ENCODE assay signal across 2 cellular contexts in the genomic region with DNA sequence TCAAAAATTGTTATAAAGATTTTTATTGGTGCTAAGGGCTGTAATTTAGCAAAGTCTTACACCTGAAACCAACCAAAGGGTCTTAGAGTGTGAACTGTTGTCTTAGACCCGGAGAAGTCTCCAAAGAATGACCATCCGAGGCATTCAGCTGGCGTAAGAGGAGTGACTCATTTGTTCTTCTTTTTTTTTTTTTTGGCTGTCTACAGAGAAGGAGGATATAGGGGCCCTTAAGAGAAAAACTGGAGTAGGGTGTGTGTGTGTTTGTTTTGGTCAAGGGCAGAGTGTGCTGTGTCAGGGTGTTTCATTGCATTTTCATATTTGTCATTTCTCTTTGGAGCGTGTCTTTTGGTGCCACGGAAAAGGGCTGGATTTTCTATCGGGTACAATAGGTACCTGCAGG.
TF ChIP-seq lines count a peak whose summit lies in the region.

No MANE protein-coding gene starts in this region.

TF ChIP-seq in A549, 52 proteins besides CTCF, POLR2A, EP300 and RAD21:
- TF ChIP-seq HDAC2 (IDR thresholded peaks at IDR 0.05) (no peak), CEBPB (IDR thresholded peaks at IDR 0.05) (no peak), RNF2 (IDR thresholded peaks at IDR 0.05; ENCODE audit: borderline replicate concordance, low read depth) (no peak), RARB (CRISPR knock-in tag; IDR thresholded peaks at IDR 0.05) (no peak), NR3C1 (IDR thresholded peaks at IDR 0.05) (no peak), KDM1A (IDR thresholded peaks at IDR 0.05; ENCODE audit: low read depth) (no peak), HEYL (CRISPR knock-in tag; IDR thresholded peaks at IDR 0.05) (no peak), EHMT2 (IDR thresholded peaks at IDR 0.05; ENCODE audit: low read depth) (no peak), GATA3 (IDR thresholded peaks at IDR 0.05; ENCODE audit: borderline replicate concordance) (no peak), ZC3H11A (IDR thresholded peaks at IDR 0.05) (no peak), SMC3 (IDR thresholded peaks at IDR 0.05) (no peak), ZSCAN20 (CRISPR knock-in tag; IDR thresholded peaks at IDR 0.05) (no peak), HOXA7 (CRISPR knock-in tag; IDR thresholded peaks at IDR 0.05) (no peak)
- TF ChIP-seq, protein P1, sequence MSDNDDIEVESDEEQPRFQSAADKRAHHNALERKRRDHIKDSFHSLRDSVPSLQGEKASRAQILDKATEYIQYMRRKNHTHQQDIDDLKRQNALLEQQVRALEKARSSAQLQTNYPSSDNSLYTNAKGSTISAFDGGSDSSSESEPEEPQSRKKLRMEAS (IDR thresholded peaks at IDR 0.05) = no peak
- TF ChIP-seq, protein P2, sequence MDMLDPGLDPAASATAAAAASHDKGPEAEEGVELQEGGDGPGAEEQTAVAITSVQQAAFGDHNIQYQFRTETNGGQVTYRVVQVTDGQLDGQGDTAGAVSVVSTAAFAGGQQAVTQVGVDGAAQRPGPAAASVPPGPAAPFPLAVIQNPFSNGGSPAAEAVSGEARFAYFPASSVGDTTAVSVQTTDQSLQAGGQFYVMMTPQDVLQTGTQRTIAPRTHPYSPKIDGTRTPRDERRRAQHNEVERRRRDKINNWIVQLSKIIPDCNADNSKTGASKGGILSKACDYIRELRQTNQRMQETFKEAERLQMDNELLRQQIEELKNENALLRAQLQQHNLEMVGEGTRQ (IDR thresholded peaks at IDR 0.05) = no peak

TF ChIP-seq in SK-N-SH, 30 proteins besides CTCF, POLR2A, EP300 and RAD21:
- TF ChIP-seq JUND (IDR thresholded peaks at IDR 0.05) = no peak
- TF ChIP-seq PBX3 (IDR thresholded peaks at IDR 0.05) = no peak
- TF ChIP-seq EZH2phosphoT487 (IDR thresholded peaks at IDR 0.05; ENCODE audit: borderline replicate concordance, low read depth) = no peak
- TF ChIP-seq TAF1 (IDR thresholded peaks at IDR 0.05; ENCODE audit: borderline replicate concordance, low read depth, low read length) = no peak
- no peak for TF ChIP-seq REST (IDR thresholded peaks at IDR 0.05; ENCODE audit: low read depth, low read length)
- no peak for TF ChIP-seq CHD2 (IDR thresholded peaks at IDR 0.05; ENCODE audit: low read length, partially characterized antibody)
- TF ChIP-seq, protein P3, sequence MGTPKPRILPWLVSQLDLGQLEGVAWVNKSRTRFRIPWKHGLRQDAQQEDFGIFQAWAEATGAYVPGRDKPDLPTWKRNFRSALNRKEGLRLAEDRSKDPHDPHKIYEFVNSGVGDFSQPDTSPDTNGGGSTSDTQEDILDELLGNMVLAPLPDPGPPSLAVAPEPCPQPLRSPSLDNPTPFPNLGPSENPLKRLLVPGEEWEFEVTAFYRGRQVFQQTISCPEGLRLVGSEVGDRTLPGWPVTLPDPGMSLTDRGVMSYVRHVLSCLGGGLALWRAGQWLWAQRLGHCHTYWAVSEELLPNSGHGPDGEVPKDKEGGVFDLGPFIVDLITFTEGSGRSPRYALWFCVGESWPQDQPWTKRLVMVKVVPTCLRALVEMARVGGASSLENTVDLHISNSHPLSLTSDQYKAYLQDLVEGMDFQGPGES (IDR thresholded peaks at IDR 0.05; ENCODE audit: low read depth, low read length) = no peak
- no peak for TF ChIP-seq SMC3 (IDR thresholded peaks at IDR 0.05; ENCODE audit: low read depth, low read length)
- no peak for TF ChIP-seq YY1 (IDR thresholded peaks at IDR 0.05; ENCODE audit: low read depth)
- TF ChIP-seq, protein P1 (IDR thresholded peaks at IDR 0.05; ENCODE audit: low read depth) = no peak
- no peak for TF ChIP-seq SIN3A (IDR thresholded peaks at IDR 0.05; ENCODE audit: borderline replicate concordance, low read depth, low read length)
- no peak for TF ChIP-seq FOXM1 (IDR thresholded peaks at IDR 0.05; ENCODE audit: low read depth)
